In the genomic region with DNA sequence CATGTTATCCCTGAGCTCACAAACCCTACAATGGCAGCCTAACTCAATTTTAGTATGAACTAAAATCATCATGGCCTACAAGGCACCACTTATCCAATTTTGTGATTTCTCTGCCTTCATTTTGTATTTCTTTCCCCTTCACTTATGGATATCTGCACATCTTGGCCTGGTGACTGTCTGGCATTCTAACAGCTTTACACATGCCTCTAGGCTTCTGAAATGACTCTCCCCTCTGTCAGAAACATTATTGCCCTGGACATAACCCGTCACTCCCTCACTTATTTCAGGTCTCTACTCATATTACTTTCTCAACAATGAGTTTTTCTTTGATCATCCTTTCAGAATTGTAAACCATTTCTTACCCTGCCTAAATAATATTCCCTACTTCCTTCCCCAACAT, we compare ENCODE assay signal across 29 cellular contexts.
DNase-seq lines count a peak whose midpoint lies in the region; ATAC-seq, FAIRE-seq and TF ChIP-seq lines count a peak whose summit lies in the region.
"Had no signal": no experiment of that assay in that cellular context is flagged by ENCODE, and none has a peak within 500 bp of the region (broad histone marks: within the 10 kb centered on the region; RNA-seq: fewer than 3 reads in every experiment).

No MANE protein-coding gene starts in this region.

- H3K9me3 ChIP-seq in keratinocyte (ENCODE audit: control insufficient read depth, low read depth, low read length) = no peaks in the 10 kb centered on the region
- H3K9me3 ChIP-seq in Caco-2 = no peaks in the 10 kb centered on the region
- no peaks in the 10 kb centered on the region for H3K9me3 ChIP-seq in effector memory CD4-positive, alpha-beta T cell (ENCODE audit: control insufficient read depth, low read length)
- no peaks in the 10 kb centered on the region for H3K9me3 ChIP-seq in neuronal stem cell (replicated peaks in 1 of 2; ENCODE audit: control insufficient read depth in 2 of 2, insufficient read depth in 1 of 2, low read depth in 1 of 2, low read length in 2 of 2)
- H3K9me3 ChIP-seq: MG63 had no signal

- H3K27ac ChIP-seq in keratinocyte (ENCODE audit: control insufficient read depth, insufficient read depth, low read length) (no peak overlapping the region), neuronal stem cell (replicated peaks; ENCODE audit: low read length) (no peak overlapping the region)
- H3K27ac ChIP-seq in effector memory CD4-positive, alpha-beta T cell (ENCODE audit: insufficient read depth, low read length, poor library complexity, severe bottlenecking) = no peak overlapping the region

- H4K20me1 ChIP-seq in keratinocyte (ENCODE audit: control insufficient read depth, extremely low read depth, insufficient read depth, low read length) = no peaks in the 10 kb centered on the region

- no peak overlapping the region for H3K4me3 ChIP-seq in keratinocyte (ENCODE audit: control insufficient read depth in 2 of 3, extremely low read depth in 1 of 3, insufficient read depth in 2 of 3, low read depth in 1 of 3, low read length in 3 of 3)
- H3K4me3 ChIP-seq in Caco-2 (ENCODE audit: low read depth, low read length) = no peak overlapping the region
- no peak overlapping the region for H3K4me3 ChIP-seq in effector memory CD4-positive, alpha-beta T cell (ENCODE audit: insufficient read depth, low read depth, low read length, poor library complexity, severe bottlenecking)
- no peak overlapping the region for H3K4me3 ChIP-seq in neuronal stem cell (ENCODE audit: low read length in 2 of 2)
- H3K4me3 ChIP-seq: MG63 had no signal

- no TSS peak for BruUV-seq in Caco-2 (replicated peaks; lab: Mats Ljungman, UMichigan)

- intact Hi-C loops in Caco-2 (cut with micrococcal nuclease; ENCODE audit: unreplicated experiment) = no loop called here

- no peak overlapping the region for H2BK15ac ChIP-seq in neuronal stem cell (ENCODE audit: low read length)

- H3K36me3 Mint-ChIP-seq in activated T-cell treated with anti-CD3 and anti-CD28 coated beads, Interleukin-2, amount 50 U/mL, for 24 hours (ENCODE audit: low read depth) = peaks cover 7% of the 10 kb centered on the region
- peaks cover 20% of the 10 kb centered on the region for H3K36me3 Mint-ChIP-seq in activated CD8-positive, alpha-beta T cell treated with anti-CD3 and anti-CD28 coated beads, Interleukin-2, amount 10 ng/mL, durations not matched to agents 7 days and 5 days (ENCODE audit: low read depth)
- peaks cover 9% of the 10 kb centered on the region for H3K36me3 Mint-ChIP-seq in Caco-2 (ENCODE audit: insufficient read depth, unreplicated experiment)
- H3K36me3 Mint-ChIP-seq: CD4-positive, CD25-positive, alpha-beta regulatory T cell had no signal

- FAIRE-seq in keratinocyte (lab: Jason Lieb, UNC) = peak; percentile 46
- FAIRE-seq: GM12891, H54 had no signal

- H3K14ac ChIP-seq in neuronal stem cell (ENCODE audit: low read length) = no peak overlapping the region

- no peak for DNase-seq in activated T-cell treated with anti-CD3 and anti-CD28 coated beads, Interleukin-2, amount 50 U/mL, for 24 hours
- DNase-seq in activated T-cell treated with anti-CD3 and anti-CD28 coated beads for 4 hours (no peak), keratinocyte (ENCODE audit: low read depth, low spot score) (no peak), Caco-2 (no peak), neuronal stem cell (ENCODE audit: low spot score) (no peak)
- DNase-seq in activated CD8-positive, alpha-beta T cell treated with anti-CD3 and anti-CD28 coated beads, Interleukin-2, amount 10 ng/mL, durations not matched to agents 7 days and 5 days = no peak
- DNase-seq in stimulated activated naive CD8-positive, alpha-beta T cell treated with anti-CD3 and anti-CD28 coated beads, Interleukin-15, amount 100 ng/mL, for 72 hours = no peak
- DNase-seq in effector memory CD4-positive, alpha-beta T cell = no peak
- DNase-seq: 8988T; ACHN; CD4-positive, CD25-positive, alpha-beta regulatory T cell; COR-L47; DMS 273 treated with DMSO at 0.1 percent for 48 hours; DMS79; EL; GDM1; IMR-90; KG1; MG63; NCI-H1105 treated with DMSO at 0.1 percent for 48 hours; NCI-H146; NCI-H1930; NCI-H446; NCI-H524 treated with DMSO at 0.1 percent for 48 hours; NCI-H82; NK-92 treated with Interleukin-12 subunit alpha and Interleukin-12 subunit beta, amount 100 ng/mL, for 24 hours; PC-3 had no signal

- H2AK5ac ChIP-seq in neuronal stem cell (ENCODE audit: low read depth, low read length) = no peak overlapping the region

- H3K4me1 ChIP-seq in keratinocyte (ENCODE audit: control insufficient read depth, extremely low read depth, insufficient read depth, low read length) = no peaks in the 10 kb centered on the region
- H3K4me1 ChIP-seq in Caco-2 = no peaks in the 10 kb centered on the region
- no peaks in the 10 kb centered on the region for H3K4me1 ChIP-seq in effector memory CD4-positive, alpha-beta T cell (ENCODE audit: control insufficient read depth, insufficient read depth, low read length, poor library complexity, severe bottlenecking)
- H3K4me1 ChIP-seq in neuronal stem cell (ENCODE audit: control insufficient read depth in 2 of 2, insufficient read depth in 1 of 2, low read depth in 1 of 2, low read length in 2 of 2) = no peaks in the 10 kb centered on the region

- dilution Hi-C loops in keratinocyte (cut with MboI; ENCODE audit: extremely low pct_ligation_motif_present, low sequenced_read_pairs) = no loop called here

- H4K91ac ChIP-seq in neuronal stem cell (ENCODE audit: low read depth, low read length, poor library complexity) = no peak overlapping the region

- peaks cover 32% of the 10 kb centered on the region for H3K4me1 Mint-ChIP-seq in activated T-cell treated with anti-CD3 and anti-CD28 coated beads, Interleukin-2, amount 50 U/mL, for 24 hours (ENCODE audit: low read depth)
- peaks cover 43% of the 10 kb centered on the region for H3K4me1 Mint-ChIP-seq in activated CD8-positive, alpha-beta T cell treated with anti-CD3 and anti-CD28 coated beads, Interleukin-2, amount 10 ng/mL, durations not matched to agents 7 days and 5 days (ENCODE audit: low read depth)
- H3K4me1 Mint-ChIP-seq in stimulated activated naive CD8-positive, alpha-beta T cell treated with anti-CD3 and anti-CD28 coated beads, Interleukin-15, amount 100 ng/mL, for 72 hours = peaks cover 49% of the 10 kb centered on the region
- H3K4me1 Mint-ChIP-seq in Caco-2 (ENCODE audit: low read depth, unreplicated experiment) = no peaks in the 10 kb centered on the region
- H3K4me1 Mint-ChIP-seq: CD4-positive, CD25-positive, alpha-beta regulatory T cell had no signal

- CTCF ChIA-PET in activated CD8-positive, alpha-beta T cell treated with anti-CD3 and anti-CD28 coated beads, Interleukin-2, amount 10 ng/mL, durations not matched to agents 7 days and 5 days (lab: Charles Lee) = interaction anchor here (0.9 to 1.8 kb wide), 4 partner anchors 10 to 135 kb away, joined by 3 to 7 read pairs (median 4); no protein-coding TSS in a partner anchor
- CTCF ChIA-PET in Caco-2 (lab: Charles Lee) = no interaction called here

- TF ChIP-seq CTCF in keratinocyte (optimal IDR thresholded peaks at IDR 0.05 in 1 of 3, IDR thresholded peaks at IDR 0.05 in 1 of 3, conservative IDR thresholded peaks at IDR 0.05 in 1 of 3; ENCODE audit: extremely low read depth in 1 of 3, insufficient read depth in 2 of 3, low read length in 3 of 3) = no peak
- TF ChIP-seq CTCF in Caco-2 (IDR thresholded peaks at IDR 0.05; ENCODE audit: insufficient read depth in 1 of 2, low read depth in 1 of 2, low read length in 1 of 2, severe bottlenecking in 1 of 2, unreplicated experiment in 1 of 2) = no peak

- H3K9me1 ChIP-seq in keratinocyte (ENCODE audit: control insufficient read depth, extremely low read depth, insufficient read depth, low read length) = no peaks in the 10 kb centered on the region

- H2AFZ ChIP-seq in keratinocyte (ENCODE audit: control insufficient read depth, low read length) = no peak overlapping the region
- no peak overlapping the region for H2AFZ ChIP-seq in neuronal stem cell (ENCODE audit: low read length)

- H2BK5ac ChIP-seq in neuronal stem cell (ENCODE audit: low read length) = no peak overlapping the region

- peak; percentile 32 for ATAC-seq in activated CD8-positive, alpha-beta T cell treated with anti-CD3 and anti-CD28 coated beads, Interleukin-2, amount 10 ng/mL, durations not matched to agents 7 days and 5 days
- peak; percentile 80 for ATAC-seq in stimulated activated naive CD8-positive, alpha-beta T cell treated with anti-CD3 and anti-CD28 coated beads, Interleukin-15, amount 100 ng/mL, for 72 hours
- ATAC-seq: PC-3 had no signal

- no peak overlapping the region for H2BK12ac ChIP-seq in neuronal stem cell (ENCODE audit: low read length)

- H3K4me2 ChIP-seq in keratinocyte (ENCODE audit: control insufficient read depth, extremely low read depth, insufficient read depth, low read depth, low read length) (no peak overlapping the region), neuronal stem cell (ENCODE audit: insufficient read depth, low read length, poor library complexity, severe bottlenecking) (no peak overlapping the region)

- H2BK120ac ChIP-seq in neuronal stem cell (ENCODE audit: low read depth, low read length) = no peak overlapping the region

- H3K36me3 ChIP-seq in keratinocyte (ENCODE audit: control insufficient read depth in 2 of 2, extremely low read depth in 1 of 2, insufficient read depth in 2 of 2, low read length in 2 of 2) (peaks cover 4 to 15% of the 10 kb centered on the region in 2 experiments), Caco-2 (ENCODE audit: control insufficient read depth, insufficient read depth, low read length) (no peaks in the 10 kb centered on the region), neuronal stem cell (replicated peaks in 1 of 2; ENCODE audit: control insufficient read depth in 2 of 2, insufficient read depth in 2 of 2, low read length in 2 of 2) (peaks cover 0 to 12% of the 10 kb centered on the region in 2 donors)
- H3K36me3 ChIP-seq in effector memory CD4-positive, alpha-beta T cell (ENCODE audit: control insufficient read depth, insufficient read depth, low read length) = no peaks in the 10 kb centered on the region
- H3K36me3 ChIP-seq: MG63 had no signal

- H3K27me3 ChIP-seq in keratinocyte (ENCODE audit: control insufficient read depth, extremely low read depth, insufficient read depth, low read length) = no peaks in the 10 kb centered on the region
- no peaks in the 10 kb centered on the region for H3K27me3 ChIP-seq in Caco-2 (replicated peaks; ENCODE audit: control insufficient read depth, insufficient read depth, low read length)
- no peaks in the 10 kb centered on the region for H3K27me3 ChIP-seq in effector memory CD4-positive, alpha-beta T cell (replicated peaks; ENCODE audit: control insufficient read depth, insufficient read depth, low read length, poor library complexity, severe bottlenecking)
- H3K27me3 ChIP-seq in neuronal stem cell (ENCODE audit: control insufficient read depth in 3 of 3, insufficient read depth in 3 of 3, low read depth in 1 of 3, low read length in 3 of 3) = no peaks in the 10 kb centered on the region
- H3K27me3 ChIP-seq: MG63 had no signal

- H4K8ac ChIP-seq in neuronal stem cell (ENCODE audit: low read depth, low read length) = no peak overlapping the region

- peak overlapping the region; percentile 19 for H3K27ac Mint-ChIP-seq in activated T-cell treated with anti-CD3 and anti-CD28 coated beads, Interleukin-2, amount 50 U/mL, for 24 hours
- H3K27ac Mint-ChIP-seq in activated CD8-positive, alpha-beta T cell treated with anti-CD3 and anti-CD28 coated beads, Interleukin-2, amount 10 ng/mL, durations not matched to agents 7 days and 5 days = peak overlapping the region; percentile 57
- peak overlapping the region in 1 of 2 donors; percentile 34 for H3K27ac Mint-ChIP-seq in stimulated activated naive CD8-positive, alpha-beta T cell treated with anti-CD3 and anti-CD28 coated beads, Interleukin-15, amount 100 ng/mL, for 72 hours
- no peak overlapping the region for H3K27ac Mint-ChIP-seq in Caco-2 (ENCODE audit: unreplicated experiment)

- no peak overlapping the region for H3K4ac ChIP-seq in neuronal stem cell (ENCODE audit: low read length)

- H3K4me3 Mint-ChIP-seq in activated T-cell treated with anti-CD3 and anti-CD28 coated beads, Interleukin-2, amount 50 U/mL, for 24 hours = no peak overlapping the region
- H3K4me3 Mint-ChIP-seq in activated CD8-positive, alpha-beta T cell treated with anti-CD3 and anti-CD28 coated beads, Interleukin-2, amount 10 ng/mL, durations not matched to agents 7 days and 5 days = peak overlapping the region; percentile 0
- peak overlapping the region; percentile 4 to 52 for H3K4me3 Mint-ChIP-seq in stimulated activated naive CD8-positive, alpha-beta T cell treated with anti-CD3 and anti-CD28 coated beads, Interleukin-15, amount 100 ng/mL, for 72 hours
- H3K4me3 Mint-ChIP-seq in Caco-2 (ENCODE audit: unreplicated experiment) = no peak overlapping the region
- H3K4me3 Mint-ChIP-seq: CD4-positive, CD25-positive, alpha-beta regulatory T cell had no signal

- no peaks in the 10 kb centered on the region for H3K9me3 Mint-ChIP-seq in activated T-cell treated with anti-CD3 and anti-CD28 coated beads, Interleukin-2, amount 50 U/mL, for 24 hours
- H3K9me3 Mint-ChIP-seq in activated CD8-positive, alpha-beta T cell treated with anti-CD3 and anti-CD28 coated beads, Interleukin-2, amount 10 ng/mL, durations not matched to agents 7 days and 5 days (ENCODE audit: insufficient read depth) = no peaks in the 10 kb centered on the region
- peaks cover 0 to 7% of the 10 kb centered on the region in 2 donors for H3K9me3 Mint-ChIP-seq in stimulated activated naive CD8-positive, alpha-beta T cell treated with anti-CD3 and anti-CD28 coated beads, Interleukin-15, amount 100 ng/mL, for 72 hours
- H3K9me3 Mint-ChIP-seq in Caco-2 (ENCODE audit: unreplicated experiment) = no peaks in the 10 kb centered on the region
- H3K9me3 Mint-ChIP-seq: CD4-positive, CD25-positive, alpha-beta regulatory T cell had no signal

- H3K9ac ChIP-seq in keratinocyte (ENCODE audit: control insufficient read depth, extremely low read depth, insufficient read depth, low read length) (no peak overlapping the region), neuronal stem cell (ENCODE audit: low read depth, low read length, poor library complexity) (no peak overlapping the region)

- no peaks in the 10 kb centered on the region for H3K27me3 Mint-ChIP-seq in activated T-cell treated with anti-CD3 and anti-CD28 coated beads, Interleukin-2, amount 50 U/mL, for 24 hours
- H3K27me3 Mint-ChIP-seq in activated CD8-positive, alpha-beta T cell treated with anti-CD3 and anti-CD28 coated beads, Interleukin-2, amount 10 ng/mL, durations not matched to agents 7 days and 5 days (ENCODE audit: low read depth) = no peaks in the 10 kb centered on the region
- H3K27me3 Mint-ChIP-seq in stimulated activated naive CD8-positive, alpha-beta T cell treated with anti-CD3 and anti-CD28 coated beads, Interleukin-15, amount 100 ng/mL, for 72 hours = no peaks in the 10 kb centered on the region
- H3K27me3 Mint-ChIP-seq in Caco-2 (ENCODE audit: insufficient read depth, unreplicated experiment) = no peaks in the 10 kb centered on the region
- H3K27me3 Mint-ChIP-seq: CD4-positive, CD25-positive, alpha-beta regulatory T cell had no signal

- no CpG with 5 or more reads among the region's 1 CpG for WGBS in neuronal stem cell (ENCODE audit: extremely low coverage in 2 of 2, insufficient read length in 2 of 2, insufficient replicate concordance in 1 of 2), 2 donors

- H3K23ac ChIP-seq in neuronal stem cell (ENCODE audit: low read depth, low read length, poor library complexity) = no peak overlapping the region

- no peak overlapping the region for H3K18ac ChIP-seq in neuronal stem cell (ENCODE audit: low read length)

- no peaks in the 10 kb centered on the region for H3K79me2 ChIP-seq in keratinocyte (ENCODE audit: control insufficient read depth, insufficient read depth, low read length)

- no peaks in the 10 kb centered on the region for H3K79me1 ChIP-seq in neuronal stem cell (ENCODE audit: low read depth, low read length)

- POLR2A ChIA-PET in activated CD8-positive, alpha-beta T cell treated with anti-CD3 and anti-CD28 coated beads, Interleukin-2, amount 10 ng/mL, durations not matched to agents 7 days and 5 days (lab: Charles Lee) = no interaction called here
- POLR2A ChIA-PET in Caco-2 (lab: Charles Lee) = no interaction called here

Comparison
In these comparisons a context has a peak if more than half of its experiments do, and no peak if none do; other contexts are left out.
1. H3K4me3 Mint-ChIP-seq: peak in activated CD8-positive, alpha-beta T cell treated with anti-CD3 and anti-CD28 coated beads, Interleukin-2, amount 10 ng/mL, durations not matched to agents 7 days and 5 days (single experiment) and stimulated activated naive CD8-positive, alpha-beta T cell treated with anti-CD3 and anti-CD28 coated beads, Interleukin-15, amount 100 ng/mL, for 72 hours (2 of 2); none in activated T-cell treated with anti-CD3 and anti-CD28 coated beads, Interleukin-2, amount 50 U/mL, for 24 hours (single experiment) and Caco-2 (single experiment).